In genomic region chr4:17544205-17544604, GRCh38 we compare ENCODE assay signal across 1 cellular context.
A peak's percentile ranks its signal among the peaks of the same experiment; 100 is the strongest.
TF ChIP-seq lines count a peak whose summit lies in the region.

No MANE protein-coding gene starts in this region.

TF ChIP-seq in HepG2, 621 proteins besides CTCF, POLR2A, EP300 and RAD21 (continued from another document and continues in another):
- TF ChIP-seq ZNF574 (CRISPR knock-in tag; IDR thresholded peaks at IDR 0.05) (0 out of 2 replicates have a peak, but pooled peaks have one; percentile 43), MTF2 (CRISPR knock-in tag; IDR thresholded peaks at IDR 0.05; ENCODE audit: borderline replicate concordance) (no peak), KIAA2018 (CRISPR knock-in tag; IDR thresholded peaks at IDR 0.05; ENCODE audit: borderline replicate concordance) (no peak), MIXL1 (CRISPR knock-in tag; IDR thresholded peaks at IDR 0.05) (peak; percentile 77), ZBTB46 (CRISPR knock-in tag; IDR thresholded peaks at IDR 0.05; ENCODE audit: borderline replicate concordance) (no peak), HIVEP1 (CRISPR knock-in tag; IDR thresholded peaks at IDR 0.05) (no peak), ZNF703 (CRISPR knock-in tag; IDR thresholded peaks at IDR 0.05; ENCODE audit: borderline replicate concordance) (no peak), HMG20B (CRISPR knock-in tag; conservative IDR thresholded peaks at IDR 0.05) (peak; percentile 78), SOX13 (IDR thresholded peaks at IDR 0.05) (peak; percentile 99), SOX13 (CRISPR knock-in tag; conservative IDR thresholded peaks at IDR 0.05 in 1 of 2, IDR thresholded peaks at IDR 0.05 in 1 of 2) (peak in 1 of 2 experiments; percentile 100; a peak in 2 of 4 replicates), ZNF362 (CRISPR knock-in tag; IDR thresholded peaks at IDR 0.05; ENCODE audit: borderline replicate concordance) (no peak), HNF4G (IDR thresholded peaks at IDR 0.05; ENCODE audit: borderline replicate concordance, low read depth, low read length) (no peak), HNF4G (CRISPR knock-in tag; IDR thresholded peaks at IDR 0.05; ENCODE audit: borderline replicate concordance, low read depth) (no peak), HHEX (CRISPR knock-in tag; IDR thresholded peaks at IDR 0.05) (no peak), ATF4 (CRISPR knock-in tag; IDR thresholded peaks at IDR 0.05) (peak in 1 of 2 experiments; percentile 64; a peak in 1 of 4 replicates), IKZF1 (IDR thresholded peaks at IDR 0.05) (no peak), ZNF609 (CRISPR knock-in tag; IDR thresholded peaks at IDR 0.05; ENCODE audit: borderline replicate concordance) (peak; percentile 45; the same call in 1 of the 2 replicates), ZNF670 (CRISPR knock-in tag; IDR thresholded peaks at IDR 0.05; ENCODE audit: borderline replicate concordance) (no peak), NFIB (CRISPR knock-in tag; IDR thresholded peaks at IDR 0.05; ENCODE audit: borderline replicate concordance) (no peak), ELK4 (CRISPR knock-in tag; IDR thresholded peaks at IDR 0.05; ENCODE audit: borderline replicate concordance) (no peak), RORA (CRISPR knock-in tag; IDR thresholded peaks at IDR 0.05) (no peak), ZNF281 (CRISPR knock-in tag; IDR thresholded peaks at IDR 0.05; ENCODE audit: borderline replicate concordance) (no peak), FUBP1 (CRISPR knock-in tag; IDR thresholded peaks at IDR 0.05; ENCODE audit: borderline replicate concordance) (no peak), ZNF430 (CRISPR knock-in tag; IDR thresholded peaks at IDR 0.05) (no peak), MAFF (IDR thresholded peaks at IDR 0.05; ENCODE audit: low read depth, low read length) (peak; percentile 20; the same call in 1 of the 2 replicates)
